Comparison of ENCODE assay signal across 12 cellular contexts in genomic region chrX:54789405-54789804, GRCh38. TPM values are rescaled to one million over a fixed set of nuclear protein-coding genes. Genes with fewer than 3 reads are reported as not detected.
DNase-seq lines count a peak whose midpoint lies in the region; ATAC-seq, FAIRE-seq and TF ChIP-seq lines count a peak whose summit lies in the region.
"Not testable (repeated sequence)": the region's sequence is repeated elsewhere in the genome, so short reads cannot be mapped to it uniquely, and the experiment has no call there.
"Had no signal": no experiment of that assay in that cellular context is flagged by ENCODE, and none has a peak within 500 bp of the region (broad histone marks: within the 10 kb centered on the region; RNA-seq: fewer than 3 reads in every experiment).

No MANE protein-coding gene starts in this region.

- in situ Hi-C loops in SK-MEL-5 (cut with HindIII; ENCODE audit: low pct_unique_long_range_greater_than_20kb, low sequenced_read_pairs), result not testable (repeated sequence)

- not testable (repeated sequence) for H3K4me3 Mint-ChIP-seq in endothelial cell (ENCODE audit: unreplicated experiment)

- TF ChIP-seq CTCF in endothelial cell (IDR thresholded peaks at IDR 0.05; ENCODE audit: unreplicated experiment); pancreas (IDR thresholded peaks at IDR 0.05): not testable (repeated sequence)

- DNase-seq in LHCN-M2 (ENCODE audit: low read depth), result peak; percentile 69
- peak; percentile 15 for DNase-seq in SK-MEL-5 (ENCODE audit: low read depth, low spot score)
- DNase-seq in endothelial cell (ENCODE audit: low spot score); pancreas: not testable (repeated sequence)
- peak; percentile 64 for DNase-seq in islet precursor cell
- DNase-seq in myocyte (ENCODE audit: low read depth), result peak; percentile 77

- 61 to 70% methylated on average over 4 of the region's 5 CpGs for WGBS in pancreas, 2 donors

- not testable (repeated sequence) for H3K4me1 ChIP-seq in pancreas

- H3K36me3 ChIP-seq in pancreas, result not testable (repeated sequence)

- intact Hi-C loops in pancreas (cut with DNase I), result not testable (repeated sequence)

- peaks cover 20% of the 10 kb centered on the region for H3K4me1 Mint-ChIP-seq in endothelial cell (ENCODE audit: unreplicated experiment)

- H3K36me3 Mint-ChIP-seq in endothelial cell (ENCODE audit: low read depth, unreplicated experiment), result not testable (repeated sequence)

- H3K9me3 Mint-ChIP-seq in endothelial cell (ENCODE audit: unreplicated experiment), result not testable (repeated sequence)

- H3K27me3 Mint-ChIP-seq in endothelial cell (ENCODE audit: unreplicated experiment), result not testable (repeated sequence)

- FAIRE-seq in pancreas (lab: Jason Lieb, UNC), result peak; percentile 91

- not testable (repeated sequence) for H3K9me3 ChIP-seq in pancreas

- peaks cover 0 to 12% (median 0%) of the 10 kb centered on the region in 4 donors for H3K27me3 ChIP-seq in pancreas

- peak overlapping the region; percentile 81 for H3K27ac Mint-ChIP-seq in endothelial cell (ENCODE audit: unreplicated experiment)

- H3K27ac ChIP-seq in pancreas, result not testable (repeated sequence)

- ATAC-seq in pancreas, result not testable (repeated sequence)

- not testable (repeated sequence) for H3K4me3 ChIP-seq in pancreas

RNA-seq across cellular contexts. Expression of gene ITIH6, which starts 8.7 kb away (rescaled TPM):
- total RNA-seq in LHCN-M2 (2014; rRNA removed) (not detected in 2 replicates), endothelial cell (ENCODE audit: unreplicated experiment) (0.13 TPM), myocyte (not detected in 2 replicates), pancreas (not detected)
- not detected for polyA plus RNA-seq in LHCN-M2 (2012)
- total RNA-seq in SK-MEL-5 (2014; rRNA removed; shearing (Covaris generic)), result 0.05 TPM in 1 of 2 replicates, not detected in the other
- 0.04 TPM in 1 of 2 replicates, not detected in the other for polyA plus RNA-seq in SK-MEL-5 (2015; cell fraction: cytosol; rRNA removed)
- 0.04 TPM in 1 of 2 replicates, not detected in the other for polyA plus RNA-seq in SK-MEL-5 (2015; cell fraction: nucleus; rRNA removed)
- polyA plus RNA-seq in myocyte (2012), result not detected
- not detected for polyA plus RNA-seq in pancreas
- total RNA-seq: A172; CD4-positive, CD25-positive, alpha-beta regulatory T cell; CD8-positive, alpha-beta memory T cell; G401; GM12878; H9 had no signal
- polyA plus RNA-seq: CD4-positive, CD25-positive, alpha-beta regulatory T cell; CD8-positive, alpha-beta memory T cell; GM12878 had no signal

RNA-seq across cellular contexts. Expression of gene MAGED2, which starts 18.1 kb away (rescaled TPM):
- 171 and 194 TPM in 2 replicates for total RNA-seq in LHCN-M2 (2014; rRNA removed)
- 329 TPM for polyA plus RNA-seq in LHCN-M2 (2012)
- 84.7 and 92.2 TPM in 2 replicates for total RNA-seq in SK-MEL-5 (2014; rRNA removed; shearing (Covaris generic))
- polyA plus RNA-seq in SK-MEL-5 (2015; cell fraction: cytosol; rRNA removed), result 73.3 and 90.9 TPM in 2 replicates
- 216 and 284 TPM in 2 replicates for polyA plus RNA-seq in SK-MEL-5 (2015; cell fraction: nucleus; rRNA removed)
- total RNA-seq in endothelial cell (ENCODE audit: unreplicated experiment), result 581 TPM
- total RNA-seq in myocyte, result 551 and 630 TPM in 2 replicates
- polyA plus RNA-seq in myocyte (2012), result 375 TPM
- 10 to 100 TPM; 25.9 to 77.1 (median 50.8) TPM for total RNA-seq in pancreas
- polyA plus RNA-seq in pancreas, result 100 to 1,000 TPM in 1 of 2 donors, 10 to 100 TPM in 1; 44.0 to 136 TPM
